In genomic region chr14:24332094-24332983, GRCh38 we compare ENCODE assay signal across 8 cellular contexts. TPM values are rescaled to one million over a fixed set of nuclear protein-coding genes. Genes with fewer than 3 reads are reported as not detected.
DNase-seq lines count a peak whose midpoint lies in the region; ATAC-seq and TF ChIP-seq lines count a peak whose summit lies in the region.

No MANE protein-coding gene starts in this region.

- TF ChIP-seq CTCF in heart left ventricle (IDR thresholded peaks at IDR 0.05) (peak; percentile 48 to 76 (median 65)), prostate gland (IDR thresholded peaks at IDR 0.05) (peak in 3 of 4 experiments; percentile 27 to 72 (median 65)), uterus (IDR thresholded peaks at IDR 0.05) (peak; percentile 47 to 68 (median 63))

- no peaks in the 10 kb centered on the region for H4K20me1 ChIP-seq in Karpas-422 (ENCODE audit: insufficient read depth, low read depth, low read length)

- H3K79me2 ChIP-seq in Karpas-422 (ENCODE audit: low read length) = no peaks in the 10 kb centered on the region

- intact Hi-C loops in heart left ventricle (cut with DNase I) (loop anchor here in 9 of 10 donors (2.0 to 5.0 kb wide), 6 partner anchors 34 to 105 kb away; no protein-coding TSS in a partner anchor), prostate gland (cut with DNase I) (loop anchor here (2.0 kb wide), 1 partner anchor 104 kb away; no protein-coding TSS in a partner anchor), uterus (cut with DNase I; ENCODE audit: low total_unique reads) (loop anchor here (10.0 kb wide), 1 partner anchor 102 kb away; no protein-coding TSS in a partner anchor)

- in situ Hi-C loops in SK-MEL-5 (cut with HindIII; ENCODE audit: low pct_unique_long_range_greater_than_20kb, low sequenced_read_pairs) = loop anchor here (10.0 kb wide), 1 partner anchor 92 kb away; the partner anchor contains the start of genes CBLN3 and KHNYN

- H3K4me3 ChIP-seq in Karpas-422 (ENCODE audit: low read length) (peak overlapping the region; percentile 39; the same call in 1 of the 2 replicates), heart left ventricle (peak overlapping the region in 10 of 12 donors; percentile 3 to 93 (median 74)), prostate gland (peak overlapping the region; percentile 7 to 15), uterus (no peak overlapping the region)

- H3K9me2 ChIP-seq in Karpas-422 (replicated peaks; ENCODE audit: insufficient read depth, low read length) = no peaks in the 10 kb centered on the region

- TF ChIP-seq POLR2A in heart left ventricle (IDR thresholded peaks at IDR 0.05) (no peak), prostate gland (IDR thresholded peaks at IDR 0.05) (no peak), uterus (IDR thresholded peaks at IDR 0.05) (no peak)

- H3K9ac ChIP-seq in Karpas-422 (ENCODE audit: low read length) = 0 out of 2 replicates have a peak overlapping the region, but pooled peaks have one; percentile 16

- peak overlapping the region; percentile 40; the same call in 1 of the 2 replicates for H2AFZ ChIP-seq in Karpas-422 (ENCODE audit: low read length)

- no peak overlapping the region for H3K27ac ChIP-seq in Karpas-422 (ENCODE audit: low read length)
- H3K27ac ChIP-seq in heart left ventricle = peak overlapping the region in 2 of 12 donors; percentile 87 to 96
- no peak overlapping the region for H3K27ac ChIP-seq in prostate gland
- H3K27ac ChIP-seq in uterus = no peak overlapping the region

- H3K4me2 ChIP-seq in Karpas-422 (ENCODE audit: low read depth, low read length, poor library complexity, severe bottlenecking) = peak overlapping the region; percentile 58

- no peaks in the 10 kb centered on the region for H3K36me3 ChIP-seq in Karpas-422 (ENCODE audit: insufficient read depth, low read length)
- H3K36me3 ChIP-seq in heart left ventricle = peaks cover 0 to 18% (median 5%) of the 10 kb centered on the region in 9 donors
- no peaks in the 10 kb centered on the region for H3K36me3 ChIP-seq in prostate gland
- H3K36me3 ChIP-seq in uterus = no peaks in the 10 kb centered on the region

- ATAC-seq in GM21825 (IDR thresholded peaks at IDR 0.05; ENCODE audit: unreplicated experiment) (peak; percentile 82), heart left ventricle (peak; percentile 9 to 60 (median 52))

- H3K9me3 ChIP-seq in Karpas-422 (ENCODE audit: low read length) (no peaks in the 10 kb centered on the region), heart left ventricle (no peaks in the 10 kb centered on the region), prostate gland (no peaks in the 10 kb centered on the region), uterus (no peaks in the 10 kb centered on the region)

- H3K4me1 ChIP-seq in Karpas-422 (ENCODE audit: low read length) (peaks cover 18% of the 10 kb centered on the region), heart left ventricle (peaks cover 6 to 96% (median 36%) of the 10 kb centered on the region in 12 donors), prostate gland (replicated peaks) (peaks cover 5% of the 10 kb centered on the region), uterus (peaks cover 0 to 14% of the 10 kb centered on the region in 2 donors)

- no peaks in the 10 kb centered on the region for H3K27me3 ChIP-seq in Karpas-422 (ENCODE audit: low read length)
- peaks cover 0 to 37% (median 14%) of the 10 kb centered on the region in 9 donors for H3K27me3 ChIP-seq in heart left ventricle
- H3K27me3 ChIP-seq in prostate gland (replicated peaks; ENCODE audit: insufficient read depth) = peaks cover 3% of the 10 kb centered on the region
- H3K27me3 ChIP-seq in uterus = peaks cover 0 to 27% of the 10 kb centered on the region in 2 donors

- 21 to 38% (median 31%) methylated on average over 59 to 62 of the region's 62 CpGs for WGBS in heart left ventricle, 4 donors
- 16% methylated on average over 61 of the region's 62 CpGs for WGBS in prostate gland

- DNase-seq in ELR (ENCODE audit: low read depth) (peak; percentile 67), Karpas-422 (peak; percentile 97), SK-MEL-5 (ENCODE audit: low read depth, low spot score) (peak; percentile 66), heart left ventricle (peak in 4 of 5 donors; percentile 64 to 71 (median 68)), prostate gland (ENCODE audit: low spot score) (peak; percentile 71), uterus (peak; percentile 55 to 58)
- DNase-seq in activated naive CD4-positive, alpha-beta T cell treated with anti-CD3 and anti-CD28 coated beads, Interleukin-2, amount 50 U/mL, for 16 hours = peak; percentile 84

RNA-seq across cellular contexts. Expression of gene ADCY4, which starts 2.5 kb away (rescaled TPM):
- total RNA-seq in Karpas-422 (2014; rRNA removed; shearing (Covaris generic); ENCODE audit: low replicate concordance) = 0.07 and 0.69 TPM in 2 replicates
- total RNA-seq in SK-MEL-5 (2014; rRNA removed; shearing (Covaris generic)) = not detected in 2 replicates
- not detected in 2 replicates for polyA plus RNA-seq in SK-MEL-5 (2015; cell fraction: cytosol; rRNA removed)
- polyA plus RNA-seq in SK-MEL-5 (2015; cell fraction: nucleus; rRNA removed) = not detected in 2 replicates
- total RNA-seq in heart left ventricle (10 to 100 TPM; 20.7 to 47.5 (median 27.5) TPM), prostate gland (10 to 100 TPM; 19.4 to 28.7 TPM), uterus (100 to 1,000 TPM in 2 of 4 donors, 10 to 100 TPM in 2; 22.8 to 138 (median 86.1) TPM)
- polyA plus RNA-seq in heart left ventricle = 10 to 100 TPM; 21.9 to 40.4 TPM

RNA-seq across cellular contexts. Expression of gene RIPK3, which starts 7.5 kb away (rescaled TPM):
- total RNA-seq in Karpas-422 (2014; rRNA removed; shearing (Covaris generic); ENCODE audit: low replicate concordance) = 1.6 and 2.3 TPM in 2 replicates
- total RNA-seq in SK-MEL-5 (2014; rRNA removed; shearing (Covaris generic)) = not detected in 2 replicates
- polyA plus RNA-seq in SK-MEL-5 (2015; cell fraction: cytosol; rRNA removed) = not detected in 2 replicates
- polyA plus RNA-seq in SK-MEL-5 (2015; cell fraction: nucleus; rRNA removed) = not detected in 2 replicates
- 10 to 100 TPM in 1 of 9 donors, 1 to 10 TPM in 6, under 1 TPM in 2; 0.75 to 10.5 (median 3.0) TPM for total RNA-seq in heart left ventricle
- 1 to 10 TPM; 4.0 to 4.4 TPM for polyA plus RNA-seq in heart left ventricle
- total RNA-seq in prostate gland = 1 to 10 TPM; 1.9 to 7.6 TPM
- 100 to 1,000 TPM in 1 of 4 donors, 1 to 10 TPM in 2, under 1 TPM in 1; 0.29 to 123 (median 6.0) TPM for total RNA-seq in uterus

RNA-seq across cellular contexts. Expression of gene LTB4R, which starts 21.0 kb away (rescaled TPM):
- 26.6 and 29.6 TPM in 2 replicates for total RNA-seq in Karpas-422 (2014; rRNA removed; shearing (Covaris generic); ENCODE audit: low replicate concordance)
- total RNA-seq in SK-MEL-5 (2014; rRNA removed; shearing (Covaris generic)) = 0.98 and 1.7 TPM in 2 replicates
- 1.00 and 3.5 TPM in 2 replicates for polyA plus RNA-seq in SK-MEL-5 (2015; cell fraction: cytosol; rRNA removed)
- polyA plus RNA-seq in SK-MEL-5 (2015; cell fraction: nucleus; rRNA removed) = 74.7 and 77.8 TPM in 2 replicates
- total RNA-seq in heart left ventricle (1 to 10 TPM in 8 of 9 donors, under 1 TPM in 1; 0.92 to 8.8 (median 1.7) TPM), prostate gland (10 to 100 TPM; 11.8 to 14.2 TPM), uterus (10 to 100 TPM in 1 of 4 donors, 1 to 10 TPM in 3; 3.7 to 19.5 (median 5.6) TPM)
- polyA plus RNA-seq in heart left ventricle = 1 to 10 TPM; 1.2 to 2.2 TPM

RNA-seq across cellular contexts. Expression of gene LTB4R2, which starts 22.4 kb away (rescaled TPM):
- 12.9 and 41.5 TPM in 2 replicates for total RNA-seq in Karpas-422 (2014; rRNA removed; shearing (Covaris generic); ENCODE audit: low replicate concordance)
- 2.3 and 3.2 TPM in 2 replicates for total RNA-seq in SK-MEL-5 (2014; rRNA removed; shearing (Covaris generic))
- 1.5 and 1.8 TPM in 2 replicates for polyA plus RNA-seq in SK-MEL-5 (2015; cell fraction: cytosol; rRNA removed)
- polyA plus RNA-seq in SK-MEL-5 (2015; cell fraction: nucleus; rRNA removed) = 73.4 and 99.3 TPM in 2 replicates
- total RNA-seq in heart left ventricle = 1 to 10 TPM in 7 of 9 donors, under 1 TPM in 2; 0.81 to 3.8 (median 1.6) TPM
- under 1 TPM; 0.53 to 0.64 TPM for polyA plus RNA-seq in heart left ventricle
- 10 to 100 TPM; 19.5 to 27.3 TPM for total RNA-seq in prostate gland
- 1 to 10 TPM in 3 of 4 donors, not detected in 1; 1.0 to 7.1 (median 5.6) TPM for total RNA-seq in uterus

RNA-seq across cellular contexts. Expression of gene CIDEB, which starts 24.6 kb away (rescaled TPM):
- total RNA-seq in Karpas-422 (2014; rRNA removed; shearing (Covaris generic); ENCODE audit: low replicate concordance) = 7.1 and 9.9 TPM in 2 replicates
- 0.35 and 0.48 TPM in 2 replicates for total RNA-seq in SK-MEL-5 (2014; rRNA removed; shearing (Covaris generic))
- not detected in 2 replicates for polyA plus RNA-seq in SK-MEL-5 (2015; cell fraction: cytosol; rRNA removed)
- polyA plus RNA-seq in SK-MEL-5 (2015; cell fraction: nucleus; rRNA removed) = not detected in 2 replicates
- total RNA-seq in heart left ventricle (10 to 100 TPM in 1 of 9 donors, 1 to 10 TPM in 8; 1.7 to 10.1 (median 3.0) TPM), prostate gland (10 to 100 TPM in 1 of 2 donors, 1 to 10 TPM in 1; 9.1 to 17.8 TPM), uterus (10 to 100 TPM in 2 of 4 donors, 1 to 10 TPM in 2; 1.3 to 25.5 (median 14.1) TPM)
- polyA plus RNA-seq in heart left ventricle = 1 to 10 TPM; 2.6 to 3.2 TPM

Comparison
In these comparisons a context has a peak if more than half of its experiments do, and no peak if none do; other contexts are left out.
1. H3K4me3 ChIP-seq: peak in Karpas-422 (single experiment), heart left ventricle (10 of 12) and prostate gland (2 of 2); none in uterus (0 of 2).
2. RNA of gene ADCY4, which starts 2.5 kb away (total RNA-seq): 22.8 to 138 TPM in uterus, 19.4 to 28.7 TPM in prostate gland and 20.7 to 47.5 TPM in heart left ventricle; 0.07 to 0.69 TPM in Karpas-422 and not detected in SK-MEL-5; every median in the first group is over 10 times any median in the second.
3. Peak in every context shown above with its lines, with median percentiles within 50 percentile points of each other: DNase-seq and CTCF ChIP-seq.